1 cellular context compared by ENCODE assay signal in the genomic region with DNA sequence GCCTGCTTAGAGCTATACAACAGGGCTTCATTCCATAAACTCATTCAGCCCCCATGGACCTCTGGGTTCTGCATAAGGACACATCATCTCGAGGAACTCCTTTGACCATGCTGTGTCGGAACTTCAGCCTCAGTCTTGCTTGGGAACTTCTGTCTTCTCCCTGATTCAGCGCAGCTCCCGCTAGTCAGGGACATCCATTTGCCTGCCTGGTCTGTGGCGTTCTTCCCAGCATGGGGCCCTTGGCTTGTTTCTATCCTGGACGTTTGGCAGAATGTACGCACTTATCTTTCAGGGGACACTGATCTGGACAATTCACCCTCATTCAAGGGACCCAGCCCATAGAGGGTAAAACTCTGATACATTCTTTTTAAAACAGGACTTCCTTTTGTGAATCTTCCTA.
TF ChIP-seq lines count a peak whose summit lies in the region.

No MANE protein-coding gene starts in this region.

TF ChIP-seq in SK-N-SH treated with all-trans-retinoic acid at 6 μM for 48 hours, 23 proteins besides CTCF, POLR2A, EP300 and RAD21 (continued from another document):
- TF ChIP-seq, protein P1, sequence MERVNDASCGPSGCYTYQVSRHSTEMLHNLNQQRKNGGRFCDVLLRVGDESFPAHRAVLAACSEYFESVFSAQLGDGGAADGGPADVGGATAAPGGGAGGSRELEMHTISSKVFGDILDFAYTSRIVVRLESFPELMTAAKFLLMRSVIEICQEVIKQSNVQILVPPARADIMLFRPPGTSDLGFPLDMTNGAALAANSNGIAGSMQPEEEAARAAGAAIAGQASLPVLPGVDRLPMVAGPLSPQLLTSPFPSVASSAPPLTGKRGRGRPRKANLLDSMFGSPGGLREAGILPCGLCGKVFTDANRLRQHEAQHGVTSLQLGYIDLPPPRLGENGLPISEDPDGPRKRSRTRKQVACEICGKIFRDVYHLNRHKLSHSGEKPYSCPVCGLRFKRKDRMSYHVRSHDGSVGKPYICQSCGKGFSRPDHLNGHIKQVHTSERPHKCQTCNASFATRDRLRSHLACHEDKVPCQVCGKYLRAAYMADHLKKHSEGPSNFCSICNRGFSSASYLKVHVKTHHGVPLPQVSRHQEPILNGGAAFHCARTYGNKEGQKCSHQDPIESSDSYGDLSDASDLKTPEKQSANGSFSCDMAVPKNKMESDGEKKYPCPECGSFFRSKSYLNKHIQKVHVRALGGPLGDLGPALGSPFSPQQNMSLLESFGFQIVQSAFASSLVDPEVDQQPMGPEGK (CRISPR knock-in tag; IDR thresholded peaks at IDR 0.05; ENCODE audit: borderline replicate concordance): no peak
- TF ChIP-seq ZNF8 (CRISPR knock-in tag; IDR thresholded peaks at IDR 0.05) (no peak), BACH2 (CRISPR knock-in tag; IDR thresholded peaks at IDR 0.05; ENCODE audit: borderline replicate concordance) (no peak), TCF4 (CRISPR knock-in tag; IDR thresholded peaks at IDR 0.05; ENCODE audit: borderline replicate concordance) (no peak), RARB (CRISPR knock-in tag; IDR thresholded peaks at IDR 0.05) (no peak), SNAI2 (CRISPR knock-in tag; IDR thresholded peaks at IDR 0.05) (no peak), ESRRG (CRISPR knock-in tag; IDR thresholded peaks at IDR 0.05) (no peak)
- TF ChIP-seq, protein P2, sequence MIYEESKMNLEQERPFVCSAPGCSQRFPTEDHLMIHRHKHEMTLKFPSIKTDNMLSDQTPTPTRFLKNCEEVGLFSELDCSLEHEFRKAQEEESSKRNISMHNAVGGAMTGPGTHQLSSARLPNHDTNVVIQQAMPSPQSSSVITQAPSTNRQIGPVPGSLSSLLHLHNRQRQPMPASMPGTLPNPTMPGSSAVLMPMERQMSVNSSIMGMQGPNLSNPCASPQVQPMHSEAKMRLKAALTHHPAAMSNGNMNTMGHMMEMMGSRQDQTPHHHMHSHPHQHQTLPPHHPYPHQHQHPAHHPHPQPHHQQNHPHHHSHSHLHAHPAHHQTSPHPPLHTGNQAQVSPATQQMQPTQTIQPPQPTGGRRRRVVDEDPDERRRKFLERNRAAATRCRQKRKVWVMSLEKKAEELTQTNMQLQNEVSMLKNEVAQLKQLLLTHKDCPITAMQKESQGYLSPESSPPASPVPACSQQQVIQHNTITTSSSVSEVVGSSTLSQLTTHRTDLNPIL (CRISPR knock-in tag; IDR thresholded peaks at IDR 0.05; ENCODE audit: low read depth): no peak
